In the genomic region with DNA sequence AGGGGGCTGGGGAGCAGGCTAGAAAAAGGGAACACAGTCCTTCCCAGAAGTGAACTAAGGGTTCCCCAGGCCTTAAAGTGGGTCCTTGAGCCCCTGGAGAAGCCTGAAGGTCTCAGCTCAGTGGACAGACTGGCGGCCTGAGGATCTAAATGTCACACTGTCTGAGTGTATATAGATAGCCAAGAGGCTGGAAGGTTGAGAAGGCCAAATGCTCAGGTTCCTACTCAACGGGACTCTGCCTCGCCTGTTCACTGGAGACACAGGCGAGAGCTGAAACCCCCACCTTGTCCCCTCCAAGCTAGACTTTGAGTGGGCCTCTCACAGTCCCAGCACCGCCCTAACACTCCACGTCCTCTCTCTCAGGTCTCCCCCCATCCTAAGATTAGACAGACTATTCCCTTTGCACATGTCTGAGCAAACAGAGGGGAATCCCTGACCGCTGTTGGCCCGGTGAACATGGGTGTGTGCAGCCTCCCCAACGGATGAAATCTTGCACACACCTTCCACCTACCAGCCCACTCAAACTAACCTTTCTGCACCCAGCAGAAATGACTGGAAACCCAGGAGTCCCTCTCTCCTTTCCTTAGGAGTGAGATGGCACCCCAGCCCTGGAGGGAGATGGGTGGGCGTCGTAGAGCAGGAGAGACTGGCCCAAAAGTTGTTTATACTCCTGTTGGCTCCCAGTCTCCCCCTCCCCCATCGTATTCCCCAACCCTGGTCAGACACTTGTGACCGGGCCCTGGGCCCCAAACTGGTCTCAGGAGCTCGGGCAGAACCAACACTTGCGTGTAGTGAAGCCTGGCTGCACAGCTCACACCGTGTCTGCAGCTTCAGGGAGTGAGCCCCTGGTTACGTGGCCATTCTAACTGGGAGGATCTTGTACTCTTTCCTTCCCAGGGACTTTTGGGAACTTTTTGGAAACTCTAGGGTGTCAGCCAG, we compare ENCODE assay signal across 1 cellular context.
TF ChIP-seq lines count a peak whose summit lies in the region.

No MANE protein-coding gene starts in this region.

TF ChIP-seq in HepG2, 621 proteins besides CTCF, POLR2A, EP300 and RAD21 (continued from another document):
- TF ChIP-seq ZNF570 (CRISPR knock-in tag; IDR thresholded peaks at IDR 0.05; ENCODE audit: borderline replicate concordance) (no peak), HCFC1 (IDR thresholded peaks at IDR 0.05; ENCODE audit: low read depth, low read length) (no peak), ZNF354B (CRISPR knock-in tag; IDR thresholded peaks at IDR 0.05) (no peak), SOX5 (CRISPR knock-in tag; IDR thresholded peaks at IDR 0.05; ENCODE audit: borderline replicate concordance) (no peak), ZNF501 (CRISPR knock-in tag; IDR thresholded peaks at IDR 0.05) (0 out of 2 replicates have a peak, but pooled peaks have one; percentile 49), HNF4G (IDR thresholded peaks at IDR 0.05; ENCODE audit: borderline replicate concordance, low read depth, low read length) (no peak), HNF4G (CRISPR knock-in tag; IDR thresholded peaks at IDR 0.05; ENCODE audit: borderline replicate concordance, low read depth) (no peak), ZNF672 (CRISPR knock-in tag; IDR thresholded peaks at IDR 0.05) (no peak)
- TF ChIP-seq, protein P1, sequence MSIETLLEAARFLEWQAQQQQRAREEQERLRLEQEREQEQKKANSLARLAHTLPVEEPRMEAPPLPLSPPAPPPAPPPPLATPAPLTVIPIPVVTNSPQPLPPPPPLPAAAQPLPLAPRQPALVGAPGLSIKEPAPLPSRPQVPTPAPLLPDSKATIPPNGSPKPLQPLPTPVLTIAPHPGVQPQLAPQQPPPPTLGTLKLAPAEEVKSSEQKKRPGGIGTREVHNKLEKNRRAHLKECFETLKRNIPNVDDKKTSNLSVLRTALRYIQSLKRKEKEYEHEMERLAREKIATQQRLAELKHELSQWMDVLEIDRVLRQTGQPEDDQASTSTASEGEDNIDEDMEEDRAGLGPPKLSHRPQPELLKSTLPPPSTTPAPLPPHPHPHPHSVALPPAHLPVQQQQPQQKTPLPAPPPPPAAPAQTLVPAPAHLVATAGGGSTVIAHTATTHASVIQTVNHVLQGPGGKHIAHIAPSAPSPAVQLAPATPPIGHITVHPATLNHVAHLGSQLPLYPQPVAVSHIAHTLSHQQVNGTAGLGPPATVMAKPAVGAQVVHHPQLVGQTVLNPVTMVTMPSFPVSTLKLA (IDR thresholded peaks at IDR 0.05): no peak
- TF ChIP-seq, protein P2, sequence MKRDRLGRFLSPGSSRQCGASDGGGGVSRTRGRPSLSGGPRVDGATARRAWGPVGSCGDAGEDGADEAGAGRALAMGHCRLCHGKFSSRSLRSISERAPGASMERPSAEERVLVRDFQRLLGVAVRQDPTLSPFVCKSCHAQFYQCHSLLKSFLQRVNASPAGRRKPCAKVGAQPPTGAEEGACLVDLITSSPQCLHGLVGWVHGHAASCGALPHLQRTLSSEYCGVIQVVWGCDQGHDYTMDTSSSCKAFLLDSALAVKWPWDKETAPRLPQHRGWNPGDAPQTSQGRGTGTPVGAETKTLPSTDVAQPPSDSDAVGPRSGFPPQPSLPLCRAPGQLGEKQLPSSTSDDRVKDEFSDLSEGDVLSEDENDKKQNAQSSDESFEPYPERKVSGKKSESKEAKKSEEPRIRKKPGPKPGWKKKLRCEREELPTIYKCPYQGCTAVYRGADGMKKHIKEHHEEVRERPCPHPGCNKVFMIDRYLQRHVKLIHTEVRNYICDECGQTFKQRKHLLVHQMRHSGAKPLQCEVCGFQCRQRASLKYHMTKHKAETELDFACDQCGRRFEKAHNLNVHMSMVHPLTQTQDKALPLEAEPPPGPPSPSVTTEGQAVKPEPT (CRISPR knock-in tag; IDR thresholded peaks at IDR 0.05; ENCODE audit: low read depth): no peak
- TF ChIP-seq, protein P3, sequence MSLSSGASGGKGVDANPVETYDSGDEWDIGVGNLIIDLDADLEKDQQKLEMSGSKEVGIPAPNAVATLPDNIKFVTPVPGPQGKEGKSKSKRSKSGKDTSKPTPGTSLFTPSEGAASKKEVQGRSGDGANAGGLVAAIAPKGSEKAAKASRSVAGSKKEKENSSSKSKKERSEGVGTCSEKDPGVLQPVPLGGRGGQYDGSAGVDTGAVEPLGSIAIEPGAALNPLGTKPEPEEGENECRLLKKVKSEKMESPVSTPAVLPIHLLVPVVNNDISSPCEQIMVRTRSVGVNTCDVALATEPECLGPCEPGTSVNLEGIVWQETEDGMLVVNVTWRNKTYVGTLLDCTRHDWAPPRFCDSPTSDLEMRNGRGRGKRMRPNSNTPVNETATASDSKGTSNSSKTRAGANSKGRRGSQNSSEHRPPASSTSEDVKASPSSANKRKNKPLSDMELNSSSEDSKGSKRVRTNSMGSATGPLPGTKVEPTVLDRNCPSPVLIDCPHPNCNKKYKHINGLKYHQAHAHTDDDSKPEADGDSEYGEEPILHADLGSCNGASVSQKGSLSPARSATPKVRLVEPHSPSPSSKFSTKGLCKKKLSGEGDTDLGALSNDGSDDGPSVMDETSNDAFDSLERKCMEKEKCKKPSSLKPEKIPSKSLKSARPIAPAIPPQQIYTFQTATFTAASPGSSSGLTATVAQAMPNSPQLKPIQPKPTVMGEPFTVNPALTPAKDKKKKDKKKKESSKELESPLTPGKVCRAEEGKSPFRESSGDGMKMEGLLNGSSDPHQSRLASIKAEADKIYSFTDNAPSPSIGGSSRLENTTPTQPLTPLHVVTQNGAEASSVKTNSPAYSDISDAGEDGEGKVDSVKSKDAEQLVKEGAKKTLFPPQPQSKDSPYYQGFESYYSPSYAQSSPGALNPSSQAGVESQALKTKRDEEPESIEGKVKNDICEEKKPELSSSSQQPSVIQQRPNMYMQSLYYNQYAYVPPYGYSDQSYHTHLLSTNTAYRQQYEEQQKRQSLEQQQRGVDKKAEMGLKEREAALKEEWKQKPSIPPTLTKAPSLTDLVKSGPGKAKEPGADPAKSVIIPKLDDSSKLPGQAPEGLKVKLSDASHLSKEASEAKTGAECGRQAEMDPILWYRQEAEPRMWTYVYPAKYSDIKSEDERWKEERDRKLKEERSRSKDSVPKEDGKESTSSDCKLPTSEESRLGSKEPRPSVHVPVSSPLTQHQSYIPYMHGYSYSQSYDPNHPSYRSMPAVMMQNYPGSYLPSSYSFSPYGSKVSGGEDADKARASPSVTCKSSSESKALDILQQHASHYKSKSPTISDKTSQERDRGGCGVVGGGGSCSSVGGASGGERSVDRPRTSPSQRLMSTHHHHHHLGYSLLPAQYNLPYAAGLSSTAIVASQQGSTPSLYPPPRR (CRISPR knock-in tag; IDR thresholded peaks at IDR 0.05; ENCODE audit: borderline replicate concordance): 0 out of 2 replicates have a peak, but pooled peaks have one; percentile 2
